ENCODE assay signal across 14 cellular contexts in genomic region chr3:132645058-132645457, GRCh38. TPM values are rescaled to one million over a fixed set of nuclear protein-coding genes. Genes with fewer than 3 reads are reported as not detected.
"Had no signal": no experiment of that assay in that cellular context is flagged by ENCODE, and none has a peak within 500 bp of the region (broad histone marks: within the 10 kb centered on the region; RNA-seq: fewer than 3 reads in every experiment).

No MANE protein-coding gene starts in this region.

- H3K9me3 ChIP-seq: ascending aorta, neutrophil, right atrium auricular region, tibial artery, vagina had no signal

- DNase-seq: activated CD4-positive, alpha-beta T cell treated with anti-CD3 and anti-CD28 coated beads, Interleukin-2, amount 50 U/mL, for 4 hours; activated CD4-positive, CD25-positive, alpha-beta regulatory T cell treated with anti-CD3 and anti-CD28 coated beads, Interleukin-2, amount 50 U/mL, for 72 hours; activated gamma-delta T cell treated with Interleukin-2 at 50 U/mL for 16 hours; activated naive CD8-positive, alpha-beta T cell treated with anti-CD3 and anti-CD28 coated beads, Interleukin-2, amount 10 ng/mL, durations not matched to agents 7 days and 5 days; activated T-cell treated with anti-CD3 and anti-CD28 coated beads, Interleukin-2, amount 50 U/mL, for 72 hours; effector memory CD8-positive, alpha-beta T cell; naive thymus-derived CD4-positive, alpha-beta T cell; small intestine; tibial artery had no signal

- H3K4me1 ChIP-seq: ascending aorta, right atrium auricular region, tibial artery, vagina had no signal

- H3K9me3 Mint-ChIP-seq: activated naive CD8-positive, alpha-beta T cell treated with anti-CD3 and anti-CD28 coated beads, Interleukin-2, amount 10 ng/mL, durations not matched to agents 7 days and 5 days; activated T-cell treated with anti-CD3 and anti-CD28 coated beads, Interleukin-2, amount 50 U/mL, for 72 hours; effector memory CD8-positive, alpha-beta T cell; naive thymus-derived CD4-positive, alpha-beta T cell had no signal

- H3K27me3 ChIP-seq: ascending aorta, neutrophil, right atrium auricular region, tibial artery, vagina had no signal

- FAIRE-seq: colon, small intestine had no signal

- H3K27me3 Mint-ChIP-seq: activated naive CD8-positive, alpha-beta T cell treated with anti-CD3 and anti-CD28 coated beads, Interleukin-2, amount 10 ng/mL, durations not matched to agents 7 days and 5 days; effector memory CD8-positive, alpha-beta T cell; naive thymus-derived CD4-positive, alpha-beta T cell had no signal

- H3K4me3 Mint-ChIP-seq: activated naive CD8-positive, alpha-beta T cell treated with anti-CD3 and anti-CD28 coated beads, Interleukin-2, amount 10 ng/mL, durations not matched to agents 7 days and 5 days; activated T-cell treated with anti-CD3 and anti-CD28 coated beads, Interleukin-2, amount 50 U/mL, for 72 hours; effector memory CD8-positive, alpha-beta T cell; naive thymus-derived CD4-positive, alpha-beta T cell had no signal

- ATAC-seq: activated T-cell treated with anti-CD3 and anti-CD28 coated beads, Interleukin-2, amount 50 U/mL, for 72 hours; effector memory CD8-positive, alpha-beta T cell; naive thymus-derived CD4-positive, alpha-beta T cell had no signal

- H3K36me3 Mint-ChIP-seq: activated naive CD8-positive, alpha-beta T cell treated with anti-CD3 and anti-CD28 coated beads, Interleukin-2, amount 10 ng/mL, durations not matched to agents 7 days and 5 days had no signal

- H3K4me3 ChIP-seq: ascending aorta, right atrium auricular region, tibial artery, vagina had no signal

- H3K36me3 ChIP-seq: neutrophil, right atrium auricular region, vagina had no signal

- H3K27ac Mint-ChIP-seq: activated naive CD8-positive, alpha-beta T cell treated with anti-CD3 and anti-CD28 coated beads, Interleukin-2, amount 10 ng/mL, durations not matched to agents 7 days and 5 days; activated T-cell treated with anti-CD3 and anti-CD28 coated beads, Interleukin-2, amount 50 U/mL, for 72 hours had no signal

- H3K27ac ChIP-seq: ascending aorta, right atrium auricular region, tibial artery, vagina had no signal

RNA-seq across cellular contexts. Expression of gene ACKR4, which starts 48.0 kb away (rescaled TPM):
- total RNA-seq: activated naive CD8-positive, alpha-beta T cell treated with anti-CD3 and anti-CD28 coated beads, Interleukin-2, amount 10 ng/mL, durations not matched to agents 7 days and 5 days; activated T-cell treated with anti-CD3 and anti-CD28 coated beads, Interleukin-2, amount 50 U/mL, for 72 hours; vagina had no signal
- polyA plus RNA-seq: naive thymus-derived CD4-positive, alpha-beta T cell had no signal
